Comparison of ENCODE assay signal across 16 cellular contexts in the genomic region with DNA sequence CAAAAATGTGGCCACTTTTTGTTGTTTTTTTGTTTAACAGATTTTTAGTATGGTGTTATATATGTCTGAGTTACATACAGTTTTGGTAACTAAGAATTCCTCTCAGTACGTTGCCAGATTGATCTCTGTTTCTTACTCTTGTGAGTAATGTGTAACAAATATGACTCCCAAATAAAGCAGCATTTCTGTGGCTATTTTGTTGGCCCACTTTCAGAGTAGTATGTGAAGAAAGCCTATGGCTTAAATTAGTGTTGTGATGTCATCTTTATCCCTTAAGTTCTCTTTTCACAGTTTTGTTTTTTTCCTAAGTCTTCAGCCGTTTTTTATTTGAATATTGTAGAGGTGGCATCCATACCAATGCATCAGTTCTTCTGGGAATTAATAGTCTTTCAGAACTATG. TPM values are rescaled to one million over a fixed set of nuclear protein-coding genes. Genes with fewer than 3 reads are reported as not detected.
DNase-seq lines count a peak whose midpoint lies in the region; ATAC-seq and TF ChIP-seq lines count a peak whose summit lies in the region.
"Had no signal": no experiment of that assay in that cellular context is flagged by ENCODE, and none has a peak within 500 bp of the region (broad histone marks: within the 10 kb centered on the region; RNA-seq: fewer than 3 reads in every experiment).

No MANE protein-coding gene starts in this region.

- H3K27me3 Mint-ChIP-seq in CD14-positive monocyte (ENCODE audit: low read depth in 3 of 3) = no peaks in the 10 kb centered on the region
- H3K27me3 Mint-ChIP-seq in activated CD8-positive, alpha-beta memory T cell treated with anti-CD3 and anti-CD28 coated beads, Interleukin-2, amount 10 ng/mL, durations not matched to agents 7 days and 5 days = no peaks in the 10 kb centered on the region
- H3K27me3 Mint-ChIP-seq: activated CD4-positive, alpha-beta T cell treated with anti-CD3 and anti-CD28 coated beads for 36 hours; IgD-negative memory B cell had no signal

- peaks cover 28% of the 10 kb centered on the region for H3K4me1 Mint-ChIP-seq in CD14-positive monocyte
- H3K4me1 Mint-ChIP-seq in activated CD8-positive, alpha-beta memory T cell treated with anti-CD3 and anti-CD28 coated beads, Interleukin-2, amount 10 ng/mL, durations not matched to agents 7 days and 5 days = peaks cover 8% of the 10 kb centered on the region

- no peak overlapping the region for H4K8ac ChIP-seq in mesenchymal stem cell (ENCODE audit: low read length)

- no peak overlapping the region for H2BK15ac ChIP-seq in mesenchymal stem cell (ENCODE audit: low read depth, poor library complexity, severe bottlenecking)

- H2BK120ac ChIP-seq in mesenchymal stem cell (ENCODE audit: low read depth, low read length) = no peak overlapping the region

- H3K36me3 Mint-ChIP-seq in CD14-positive monocyte = peaks cover 18% of the 10 kb centered on the region in 2 donors
- peaks cover 35% of the 10 kb centered on the region for H3K36me3 Mint-ChIP-seq in activated CD8-positive, alpha-beta memory T cell treated with anti-CD3 and anti-CD28 coated beads, Interleukin-2, amount 10 ng/mL, durations not matched to agents 7 days and 5 days

- H3K4me2 ChIP-seq in mesenchymal stem cell (ENCODE audit: low read length, poor library complexity, severe bottlenecking) = no peak overlapping the region

- no peak overlapping the region for H3K4me3 Mint-ChIP-seq in CD14-positive monocyte
- no peak overlapping the region for H3K4me3 Mint-ChIP-seq in activated CD8-positive, alpha-beta memory T cell treated with anti-CD3 and anti-CD28 coated beads, Interleukin-2, amount 10 ng/mL, durations not matched to agents 7 days and 5 days
- H3K4me3 Mint-ChIP-seq: activated CD4-positive, alpha-beta T cell treated with anti-CD3 and anti-CD28 coated beads for 36 hours; IgD-negative memory B cell had no signal

- intact Hi-C loops in CD14-positive monocyte (cut with micrococcal nuclease) = no loop called here

- WGBS in mesenchymal stem cell = 86% methylated on average over 1 of the region's 2 CpGs

- H3K27ac ChIP-seq in KOPT-K1 (ENCODE audit: low read depth, low read length, poor library complexity, severe bottlenecking) (peak overlapping the region; percentile 11), mesenchymal stem cell (ENCODE audit: low read length, poor library complexity, severe bottlenecking) (no peak overlapping the region)
- H3K27ac ChIP-seq: BLaER1 treated with 17β-estradiol and CSF1 and Interleukin-3, amounts not matched to agents 10 nM and 100 nM; cardiac muscle cell; prostate gland had no signal

- H3K18ac ChIP-seq in mesenchymal stem cell (ENCODE audit: low read depth in 1 of 2, low read length in 2 of 2) = no peak overlapping the region

- no peak overlapping the region for H3K14ac ChIP-seq in mesenchymal stem cell (ENCODE audit: low read length in 2 of 2)

- H3K4me3 ChIP-seq in astrocyte of the spinal cord (ENCODE audit: low read depth, low read length) (no peak overlapping the region), mesenchymal stem cell (ENCODE audit: insufficient read depth in 1 of 2, low read depth in 1 of 2, low read length in 2 of 2) (peak overlapping the region in 1 of 2 experiments; percentile 2)
- H3K4me3 ChIP-seq: BLaER1 treated with 17β-estradiol and CSF1 and Interleukin-3, amounts not matched to agents 10 nM and 100 nM; cardiac muscle cell; prostate gland had no signal

- H3K9ac ChIP-seq in mesenchymal stem cell (ENCODE audit: low read length) = peak overlapping the region; percentile 65
- H3K9ac ChIP-seq: BLaER1 treated with 17β-estradiol and CSF1 and Interleukin-3, amounts not matched to agents 10 nM and 100 nM had no signal

- H3K79me1 ChIP-seq in mesenchymal stem cell (replicated peaks; ENCODE audit: low read length, poor library complexity, severe bottlenecking) = no peaks in the 10 kb centered on the region

- no peak for ATAC-seq in HG02642 (IDR thresholded peaks at IDR 0.05; ENCODE audit: poor library complexity, unreplicated experiment)
- ATAC-seq in activated CD8-positive, alpha-beta memory T cell treated with anti-CD3 and anti-CD28 coated beads, Interleukin-2, amount 10 ng/mL, durations not matched to agents 7 days and 5 days = no peak
- ATAC-seq: activated CD4-positive, alpha-beta T cell treated with anti-CD3 and anti-CD28 coated beads for 36 hours; stimulated activated naive CD8-positive, alpha-beta T cell treated with anti-CD3 and anti-CD28 coated beads, Interleukin-15, Interleukin-2, amounts not matched to agents 100 U/mL and 50 U/mL, for 24 hours had no signal

- CTCF ChIA-PET in activated CD8-positive, alpha-beta memory T cell treated with anti-CD3 and anti-CD28 coated beads, Interleukin-2, amount 10 ng/mL, durations not matched to agents 7 days and 5 days (lab: Charles Lee) = interaction anchor here (1.5 kb wide), 1 partner anchor 22 kb away, joined by 3 read pairs; no protein-coding TSS in a partner anchor

- H3K9me3 ChIP-seq in KOPT-K1 (ENCODE audit: insufficient read depth, low read length, poor library complexity, severe bottlenecking) (no peaks in the 10 kb centered on the region), mesenchymal stem cell (ENCODE audit: control insufficient read depth, low read length) (no peaks in the 10 kb centered on the region)
- H3K9me3 ChIP-seq: prostate gland had no signal

- peaks cover 0 to 3% (median 0%) of the 10 kb centered on the region in 7 donors for H3K9me3 Mint-ChIP-seq in CD14-positive monocyte
- no peaks in the 10 kb centered on the region for H3K9me3 Mint-ChIP-seq in activated CD8-positive, alpha-beta memory T cell treated with anti-CD3 and anti-CD28 coated beads, Interleukin-2, amount 10 ng/mL, durations not matched to agents 7 days and 5 days (ENCODE audit: low read depth)
- H3K9me3 Mint-ChIP-seq: IgD-negative memory B cell had no signal

- no peak overlapping the region for H2BK5ac ChIP-seq in mesenchymal stem cell (ENCODE audit: low read depth, low read length, poor library complexity, severe bottlenecking)

- H3K36me3 ChIP-seq in KOPT-K1 (ENCODE audit: insufficient read depth, low read length) (peaks cover 27% of the 10 kb centered on the region), mesenchymal stem cell (ENCODE audit: control insufficient read depth in 1 of 2, insufficient read depth in 2 of 2, low read depth in 1 of 2, low read length in 2 of 2) (peaks cover 4 to 14% of the 10 kb centered on the region in 2 experiments)
- H3K36me3 ChIP-seq: cardiac muscle cell, prostate gland had no signal

- H2BK12ac ChIP-seq in mesenchymal stem cell (ENCODE audit: low read length in 2 of 2) = no peak overlapping the region

- H2AFZ ChIP-seq in mesenchymal stem cell (ENCODE audit: low read depth, low read length) = no peak overlapping the region

- peak overlapping the region in 5 of 7 donors; percentile 3 to 88 (median 32) for H3K27ac Mint-ChIP-seq in CD14-positive monocyte
- no peak overlapping the region for H3K27ac Mint-ChIP-seq in activated CD8-positive, alpha-beta memory T cell treated with anti-CD3 and anti-CD28 coated beads, Interleukin-2, amount 10 ng/mL, durations not matched to agents 7 days and 5 days
- H3K27ac Mint-ChIP-seq: activated CD4-positive, alpha-beta T cell treated with anti-CD3 and anti-CD28 coated beads for 36 hours; IgD-negative memory B cell had no signal

- H3K4me1 ChIP-seq in mesenchymal stem cell (ENCODE audit: control insufficient read depth, insufficient read depth, low read depth, low read length) = peaks cover 6% of the 10 kb centered on the region
- H3K4me1 ChIP-seq: prostate gland had no signal

- no peak overlapping the region for H2AK5ac ChIP-seq in mesenchymal stem cell (ENCODE audit: low read length, severe bottlenecking)

- no peak overlapping the region for H3K4ac ChIP-seq in mesenchymal stem cell (ENCODE audit: low read depth in 1 of 2, low read length in 2 of 2)

- no peaks in the 10 kb centered on the region for H3K27me3 ChIP-seq in mesenchymal stem cell (ENCODE audit: control insufficient read depth in 1 of 2, insufficient read depth in 1 of 2, low read length in 2 of 2)
- H3K27me3 ChIP-seq: BLaER1 treated with 17β-estradiol and CSF1 and Interleukin-3, amounts not matched to agents 10 nM and 100 nM; cardiac muscle cell had no signal

- in situ Hi-C loops in astrocyte of the spinal cord (cut with HindIII; ENCODE audit: low sequenced_read_pairs) = no loop called here

- TF ChIP-seq CTCF in CD14-positive monocyte (IDR thresholded peaks at IDR 0.05) (no peak), astrocyte of the spinal cord (IDR thresholded peaks at IDR 0.05; ENCODE audit: low read depth, low read length) (no peak)

- DNase-seq in CD14-positive monocyte (ENCODE audit: low spot score) = no peak
- peak; percentile 83 for DNase-seq in astrocyte of the spinal cord (ENCODE audit: low read depth, low spot score)
- peak; percentile 65 for DNase-seq in mesenchymal stem cell
- DNase-seq in activated CD8-positive, alpha-beta memory T cell treated with anti-CD3 and anti-CD28 coated beads, Interleukin-2, amount 10 ng/mL, durations not matched to agents 7 days and 5 days = no peak
- DNase-seq in stimulated activated CD4-positive, alpha-beta T cell treated with anti-CD3 and anti-CD28 coated beads, Interleukin-1b, Interleukin-23, amount 100 ng/mL, for 48 hours = no peak
- no peak for DNase-seq in effector CD8-positive, alpha-beta T cell (lab: John Stamatoyannopoulos, UW)
- DNase-seq: activated CD4-positive, alpha-beta T cell treated with anti-CD3 and anti-CD28 coated beads for 36 hours; erythroblast; islet precursor cell; stimulated activated naive CD8-positive, alpha-beta T cell treated with anti-CD3 and anti-CD28 coated beads, Interleukin-15, Interleukin-2, amounts not matched to agents 100 U/mL and 50 U/mL, for 24 hours had no signal

- no peak overlapping the region for H4K91ac ChIP-seq in mesenchymal stem cell (ENCODE audit: low read length)

- no peak overlapping the region for H3K23ac ChIP-seq in mesenchymal stem cell (ENCODE audit: low read length in 2 of 2)

RNA-seq across cellular contexts. Expression of a gene that starts 10.7 kb away (rescaled TPM):
- 10 to 100 TPM; 13.1 to 16.7 TPM for polyA plus RNA-seq in CD14-positive monocyte
- 95.7 TPM for polyA plus RNA-seq in mesenchymal stem cell (2013, experiment 1 of 2)
- polyA plus RNA-seq in mesenchymal stem cell (2013, experiment 2 of 2) = 101 TPM
- 10 to 100 TPM; 35.6 to 39.1 TPM for total RNA-seq in activated CD8-positive, alpha-beta memory T cell treated with anti-CD3 and anti-CD28 coated beads, Interleukin-2, amount 10 ng/mL, durations not matched to agents 7 days and 5 days

Comparison
In these comparisons a context has a peak if more than half of its experiments do, and no peak if none do; other contexts are left out.
1. DNase-seq: peak in astrocyte of the spinal cord (single experiment) and mesenchymal stem cell (single experiment); none in CD14-positive monocyte (single experiment), activated CD8-positive, alpha-beta memory T cell treated with anti-CD3 and anti-CD28 coated beads, Interleukin-2, amount 10 ng/mL, durations not matched to agents 7 days and 5 days (single experiment), stimulated activated CD4-positive, alpha-beta T cell treated with anti-CD3 and anti-CD28 coated beads, Interleukin-1b, Interleukin-23, amount 100 ng/mL, for 48 hours (single experiment) and effector CD8-positive, alpha-beta T cell (single experiment).